In genomic region chr17:19992803-19993713, GRCh38 we compare ENCODE assay signal across 8 cellular contexts. TPM values are rescaled to one million over a fixed set of nuclear protein-coding genes. Genes with fewer than 3 reads are reported as not detected.
A peak's percentile ranks its signal among the peaks of the same experiment; 100 is the strongest.
DNase-seq lines count a peak whose midpoint lies in the region; ATAC-seq and TF ChIP-seq lines count a peak whose summit lies in the region.

No MANE protein-coding gene starts in this region.

- H3K4me2 ChIP-seq in GM23338 (no peak overlapping the region), fibroblast of lung (ENCODE audit: extremely low read depth, insufficient read depth, low read length) (no peak overlapping the region), neural cell (ENCODE audit: low read length) (no peak overlapping the region)

- peaks cover 16% of the 10 kb centered on the region for H3K27me3 Mint-ChIP-seq in GM23338 (ENCODE audit: insufficient read depth, low read depth, poor library complexity)
- peaks cover 25% of the 10 kb centered on the region for H3K27me3 Mint-ChIP-seq in activated T-helper 1 cell treated with anti-CD3 and anti-CD28 coated beads, Interleukin-12 subunit alpha, Interleukin-12 subunit beta, Interleukin-2, Interleukin-4 antibody, amounts not matched to agents 30 ng/mL and 10 ng/mL and 1 ng/mL, durations not matched to agents 14 hours and 24 hours and 36 hours (ENCODE audit: insufficient read depth)
- peaks cover 8% of the 10 kb centered on the region for H3K27me3 Mint-ChIP-seq in stimulated activated naive CD8-positive, alpha-beta T cell treated with anti-CD3 and anti-CD28 coated beads, Interleukin-15, amount 100 ng/mL, for 72 hours

- no peaks in the 10 kb centered on the region for H3F3A ChIP-seq in GM23338 (replicated peaks; ENCODE audit: low read depth)
- H3F3A ChIP-seq in neural cell (ENCODE audit: insufficient read depth, low read length, poor library complexity, severe bottlenecking), result no peaks in the 10 kb centered on the region

- peak; percentile 65 to 86 for TF ChIP-seq CTCF in GM23338 (conservative IDR thresholded peaks at IDR 0.05; ENCODE audit: low read depth in 2 of 2)
- TF ChIP-seq CTCF in fibroblast of lung (conservative IDR thresholded peaks at IDR 0.05 in 1 of 2, IDR thresholded peaks at IDR 0.05 in 1 of 2; ENCODE audit: low read depth in 1 of 2, low read length in 2 of 2), result peak; percentile 53 to 65
- TF ChIP-seq CTCF in neural cell (IDR thresholded peaks at IDR 0.05; ENCODE audit: poor library complexity, severe bottlenecking), result peak; percentile 90

- no peaks in the 10 kb centered on the region for H4K20me1 ChIP-seq in GM23338 (replicated peaks; ENCODE audit: insufficient read depth)
- H4K20me1 ChIP-seq in fibroblast of lung (ENCODE audit: control insufficient read depth, extremely low read depth, insufficient read depth, low read length), result no peaks in the 10 kb centered on the region
- H4K20me1 ChIP-seq in neural cell (ENCODE audit: insufficient read depth), result no peaks in the 10 kb centered on the region

- H3K27me3 ChIP-seq in GM23338 (ENCODE audit: insufficient read depth) (no peaks in the 10 kb centered on the region), fibroblast of lung (ENCODE audit: control insufficient read depth, insufficient read depth, low read length) (no peaks in the 10 kb centered on the region), neural cell (ENCODE audit: insufficient read depth, low read depth, low read length) (no peaks in the 10 kb centered on the region)

- H3K4me3 Mint-ChIP-seq in GM23338, result no peak overlapping the region; the same call in 2 of the 3 replicates
- no peak overlapping the region for H3K4me3 Mint-ChIP-seq in activated T-helper 1 cell treated with anti-CD3 and anti-CD28 coated beads, Interleukin-12 subunit alpha, Interleukin-12 subunit beta, Interleukin-2, Interleukin-4 antibody, amounts not matched to agents 30 ng/mL and 10 ng/mL and 1 ng/mL, durations not matched to agents 14 hours and 24 hours and 36 hours
- H3K4me3 Mint-ChIP-seq in stimulated activated naive CD8-positive, alpha-beta T cell treated with anti-CD3 and anti-CD28 coated beads, Interleukin-15, amount 100 ng/mL, for 72 hours, result peak overlapping the region; percentile 64 to 69

- DNase-seq in DMS153 (lab: John Stamatoyannopoulos, UW), result peak; percentile 73
- peak; percentile 98 for DNase-seq in GM23338 (ENCODE audit: low spot score)
- peak; percentile 84 for DNase-seq in M059J (ENCODE audit: low read depth)
- peak; percentile 90 for DNase-seq in RPMI8226
- peak; percentile 64 for DNase-seq in activated T-helper 1 cell treated with anti-CD3 and anti-CD28 coated beads, Interleukin-12 subunit alpha, Interleukin-12 subunit beta, Interleukin-2, Interleukin-4 antibody, amounts not matched to agents 30 ng/mL and 10 ng/mL and 1 ng/mL, durations not matched to agents 14 hours and 24 hours and 36 hours (ENCODE audit: low spot score)
- peak; percentile 78 to 87 for DNase-seq in fibroblast of lung (ENCODE audit: low read depth in 2 of 2)
- peak; percentile 71 to 81 for DNase-seq in stimulated activated naive CD8-positive, alpha-beta T cell treated with anti-CD3 and anti-CD28 coated beads, Interleukin-15, amount 100 ng/mL, for 72 hours

- H3K36me3 ChIP-seq in GM23338 (ENCODE audit: insufficient read depth) (no peaks in the 10 kb centered on the region), fibroblast of lung (ENCODE audit: control insufficient read depth, insufficient read depth, low read length) (no peaks in the 10 kb centered on the region), neural cell (ENCODE audit: insufficient read depth, low read length) (no peaks in the 10 kb centered on the region)

- intact Hi-C loops in activated T-helper 1 cell treated with anti-CD3 and anti-CD28 coated beads, Interleukin-12 subunit alpha, Interleukin-12 subunit beta, Interleukin-2, Interleukin-4 antibody, amounts not matched to agents 30 ng/mL and 10 ng/mL and 1 ng/mL, durations not matched to agents 14 hours and 24 hours and 36 hours (cut with micrococcal nuclease), result loop anchor here (1.0 to 5.0 kb wide), 6 partner anchors 14 to 324 kb away; partner anchors contain the start of gene SPECC1

- no peak for TF ChIP-seq EP300 in neural cell (conservative IDR thresholded peaks at IDR 0.05; ENCODE audit: poor library complexity, severe bottlenecking)

- H3K27ac Mint-ChIP-seq in GM23338, result peak overlapping the region; percentile 84; the same call in 1 of the 2 replicates
- no peak overlapping the region for H3K27ac Mint-ChIP-seq in activated T-helper 1 cell treated with anti-CD3 and anti-CD28 coated beads, Interleukin-12 subunit alpha, Interleukin-12 subunit beta, Interleukin-2, Interleukin-4 antibody, amounts not matched to agents 30 ng/mL and 10 ng/mL and 1 ng/mL, durations not matched to agents 14 hours and 24 hours and 36 hours
- peak overlapping the region in 1 of 2 donors; percentile 72 for H3K27ac Mint-ChIP-seq in stimulated activated naive CD8-positive, alpha-beta T cell treated with anti-CD3 and anti-CD28 coated beads, Interleukin-15, amount 100 ng/mL, for 72 hours

- H3K4me1 ChIP-seq in GM23338 (ENCODE audit: insufficient read depth) (no peaks in the 10 kb centered on the region), fibroblast of lung (ENCODE audit: control insufficient read depth, extremely low read depth, insufficient read depth, low read length) (no peaks in the 10 kb centered on the region)

- no peaks in the 10 kb centered on the region; the same call in 2 of the 3 replicates for H3K36me3 Mint-ChIP-seq in GM23338 (ENCODE audit: low read depth)
- no peaks in the 10 kb centered on the region for H3K36me3 Mint-ChIP-seq in activated T-helper 1 cell treated with anti-CD3 and anti-CD28 coated beads, Interleukin-12 subunit alpha, Interleukin-12 subunit beta, Interleukin-2, Interleukin-4 antibody, amounts not matched to agents 30 ng/mL and 10 ng/mL and 1 ng/mL, durations not matched to agents 14 hours and 24 hours and 36 hours (ENCODE audit: low read depth)

- H3K79me2 ChIP-seq in GM23338 (replicated peaks; ENCODE audit: insufficient read depth) (no peaks in the 10 kb centered on the region), fibroblast of lung (ENCODE audit: control insufficient read depth, insufficient read depth, low read length) (no peaks in the 10 kb centered on the region), neural cell (replicated peaks; ENCODE audit: insufficient read depth, low read length) (no peaks in the 10 kb centered on the region)

- TF ChIP-seq RAD21 in neural cell (conservative IDR thresholded peaks at IDR 0.05), result peak; percentile 88

- ATAC-seq in GM23338, result peak; percentile 99
- peak; percentile 99 for ATAC-seq in stimulated activated naive CD8-positive, alpha-beta T cell treated with anti-CD3 and anti-CD28 coated beads, Interleukin-15, amount 100 ng/mL, for 72 hours

- peaks cover 7% of the 10 kb centered on the region for H3K9me2 ChIP-seq in GM23338 (ENCODE audit: insufficient read depth)
- H3K9me2 ChIP-seq in neural cell (ENCODE audit: insufficient read depth, low read length), result no peaks in the 10 kb centered on the region

- H3K27ac ChIP-seq in GM23338 (ENCODE audit: low read depth), result peak overlapping the region; percentile 46
- H3K27ac ChIP-seq in fibroblast of lung (ENCODE audit: insufficient read depth, low read length), result no peak overlapping the region
- H3K27ac ChIP-seq in neural cell (ENCODE audit: low read length), result no peak overlapping the region

- H3K4me1 Mint-ChIP-seq in GM23338, result peaks cover 5% of the 10 kb centered on the region
- no peaks in the 10 kb centered on the region for H3K4me1 Mint-ChIP-seq in activated T-helper 1 cell treated with anti-CD3 and anti-CD28 coated beads, Interleukin-12 subunit alpha, Interleukin-12 subunit beta, Interleukin-2, Interleukin-4 antibody, amounts not matched to agents 30 ng/mL and 10 ng/mL and 1 ng/mL, durations not matched to agents 14 hours and 24 hours and 36 hours (ENCODE audit: low read depth)
- H3K4me1 Mint-ChIP-seq in stimulated activated naive CD8-positive, alpha-beta T cell treated with anti-CD3 and anti-CD28 coated beads, Interleukin-15, amount 100 ng/mL, for 72 hours, result peaks cover 7% of the 10 kb centered on the region

- H3K9ac ChIP-seq in fibroblast of lung (ENCODE audit: insufficient read depth, low read length) (no peak overlapping the region), neural cell (ENCODE audit: low read length) (peak overlapping the region; percentile 23)

- H3K4me3 ChIP-seq in GM23338 (peak overlapping the region; percentile 29; the same call in 1 of the 2 replicates), fibroblast of lung (replicated peaks in 1 of 4; ENCODE audit: control extremely low read depth in 1 of 4, insufficient read depth in 1 of 4, low read depth in 3 of 4, low read length in 4 of 4) (no peak overlapping the region), neural cell (ENCODE audit: low read length) (peak overlapping the region; percentile 53)

- H3K9me3 ChIP-seq in fibroblast of lung (ENCODE audit: control insufficient read depth, insufficient read depth, low read depth, low read length) (no peaks in the 10 kb centered on the region), neural cell (ENCODE audit: low read length) (no peaks in the 10 kb centered on the region)

- H2AFZ ChIP-seq in GM23338 (no peak overlapping the region), fibroblast of lung (ENCODE audit: low read length) (no peak overlapping the region), neural cell (ENCODE audit: low read depth, low read length) (no peak overlapping the region)

- no peaks in the 10 kb centered on the region for H3K9me3 Mint-ChIP-seq in GM23338
- no peaks in the 10 kb centered on the region for H3K9me3 Mint-ChIP-seq in activated T-helper 1 cell treated with anti-CD3 and anti-CD28 coated beads, Interleukin-12 subunit alpha, Interleukin-12 subunit beta, Interleukin-2, Interleukin-4 antibody, amounts not matched to agents 30 ng/mL and 10 ng/mL and 1 ng/mL, durations not matched to agents 14 hours and 24 hours and 36 hours
- no peaks in the 10 kb centered on the region for H3K9me3 Mint-ChIP-seq in stimulated activated naive CD8-positive, alpha-beta T cell treated with anti-CD3 and anti-CD28 coated beads, Interleukin-15, amount 100 ng/mL, for 72 hours

RNA-seq across cellular contexts. Expression of gene AKAP10, which starts 15.4 kb away (rescaled TPM):
- 17.3 and 25.9 TPM in 2 replicates for total RNA-seq in GM23338 (2014; rRNA removed; shearing (Covaris generic))
- 14.7 and 16.7 TPM in 2 replicates for polyA plus RNA-seq in GM23338 (2016; fragmentation: Nextera tagmentation; extraction: Ambion mirVana)
- total RNA-seq in M059J (2014; rRNA removed; shearing (Covaris generic)), result 13.1 and 22.2 TPM in 2 replicates
- total RNA-seq in activated T-helper 1 cell treated with anti-CD3 and anti-CD28 coated beads, Interleukin-12 subunit alpha, Interleukin-12 subunit beta, Interleukin-2, Interleukin-4 antibody, amounts not matched to agents 30 ng/mL and 10 ng/mL and 1 ng/mL, durations not matched to agents 14 hours and 24 hours and 36 hours, result 38.8 and 39.3 TPM in 2 replicates
- 23.9 and 29.2 TPM in 2 replicates for total RNA-seq in fibroblast of lung
- polyA plus RNA-seq in fibroblast of lung, result 16.9 and 19.0 TPM in 2 replicates
- 9.9 and 11.4 TPM in 2 replicates for polyA plus RNA-seq in fibroblast of lung (2012)
- polyA minus RNA-seq in fibroblast of lung (ENCODE audit: low replicate concordance), result 6.6 and 11.1 TPM in 2 replicates
- polyA plus RNA-seq in neural cell, result 26.9 and 27.3 TPM in 2 replicates
- 43.5 and 47.0 TPM in 2 replicates for polyA minus RNA-seq in neural cell

RNA-seq across cellular contexts. Expression of gene SPECC1, which starts 16.1 kb away (rescaled TPM):
- 89.8 and 101 TPM in 2 replicates for total RNA-seq in GM23338 (2014; rRNA removed; shearing (Covaris generic))
- polyA plus RNA-seq in GM23338 (2016; fragmentation: Nextera tagmentation; extraction: Ambion mirVana) (41.5 and 42.6 TPM in 2 replicates), fibroblast of lung (13.4 TPM in 2 replicates), neural cell (7.0 and 8.6 TPM in 2 replicates)
- total RNA-seq in M059J (2014; rRNA removed; shearing (Covaris generic)), result 62.0 and 71.7 TPM in 2 replicates
- total RNA-seq in activated T-helper 1 cell treated with anti-CD3 and anti-CD28 coated beads, Interleukin-12 subunit alpha, Interleukin-12 subunit beta, Interleukin-2, Interleukin-4 antibody, amounts not matched to agents 30 ng/mL and 10 ng/mL and 1 ng/mL, durations not matched to agents 14 hours and 24 hours and 36 hours, result 7.2 and 11.1 TPM in 2 replicates
- 24.4 and 30.9 TPM in 2 replicates for total RNA-seq in fibroblast of lung
- 13.5 and 14.9 TPM in 2 replicates for polyA plus RNA-seq in fibroblast of lung (2012)
- polyA minus RNA-seq in fibroblast of lung (ENCODE audit: low replicate concordance) (10.2 and 19.4 TPM in 2 replicates), neural cell (123 and 131 TPM in 2 replicates)

Comparison
In these comparisons a context has a peak if more than half of its experiments do, and no peak if none do; other contexts are left out.
1. H3K4me3 ChIP-seq: peak in GM23338 (single experiment) and neural cell (single experiment); none in fibroblast of lung (0 of 4).
2. H3K4me3 Mint-ChIP-seq: peak in stimulated activated naive CD8-positive, alpha-beta T cell treated with anti-CD3 and anti-CD28 coated beads, Interleukin-15, amount 100 ng/mL, for 72 hours (2 of 2); none in GM23338 (single experiment) and activated T-helper 1 cell treated with anti-CD3 and anti-CD28 coated beads, Interleukin-12 subunit alpha, Interleukin-12 subunit beta, Interleukin-2, Interleukin-4 antibody, amounts not matched to agents 30 ng/mL and 10 ng/mL and 1 ng/mL, durations not matched to agents 14 hours and 24 hours and 36 hours (single experiment).
3. Peak in every context shown above with its lines, with median percentiles within 50 percentile points of each other: DNase-seq and CTCF ChIP-seq.